In the genomic region with DNA sequence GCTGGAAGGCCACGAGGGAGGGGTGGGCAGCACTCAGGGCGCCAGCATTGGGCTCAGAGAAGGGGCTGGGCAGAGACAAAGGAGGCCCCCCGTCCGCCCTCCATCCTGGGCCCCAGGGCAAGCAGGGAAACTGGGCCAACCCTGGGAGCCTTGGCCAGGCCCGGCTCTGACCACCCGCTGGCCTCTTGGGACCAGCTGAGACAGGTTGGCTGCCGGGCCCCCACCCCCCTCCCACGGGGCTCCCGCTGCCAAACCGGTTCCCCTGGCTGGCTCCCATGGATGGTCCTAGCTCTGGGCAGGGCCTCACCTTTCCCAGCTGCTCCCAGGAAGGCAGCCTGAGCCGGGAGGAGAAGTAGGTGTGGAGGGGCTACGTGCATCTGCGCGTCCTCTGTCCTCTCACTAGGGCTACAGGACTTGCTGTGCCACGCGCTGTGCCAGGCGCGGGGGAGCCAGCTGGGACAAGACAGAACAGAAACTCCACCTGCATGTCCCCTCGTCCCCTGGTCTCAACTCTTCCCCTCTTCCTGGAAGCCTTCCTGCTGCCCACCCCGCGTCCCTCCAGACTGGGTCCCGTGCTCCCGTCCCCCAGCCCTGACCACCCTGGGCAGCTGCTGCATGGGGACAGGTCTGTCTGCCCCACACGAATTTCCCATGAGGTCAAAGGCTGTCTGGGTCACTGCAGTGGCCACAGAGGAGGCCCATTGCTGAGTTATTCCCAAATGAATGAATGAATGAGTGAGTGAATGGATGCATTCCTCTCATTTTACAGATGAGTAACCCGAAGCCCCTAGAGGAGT, we compare ENCODE assay signal across 1 cellular context.
TF ChIP-seq lines count a peak whose summit lies in the region.

No MANE protein-coding gene starts in this region.

TF ChIP-seq in IMR-90, 13 proteins besides CTCF, POLR2A, EP300 and RAD21:
- TF ChIP-seq CEBPB (IDR thresholded peaks at IDR 0.05; ENCODE audit: low read depth, low read length) = no peak
- TF ChIP-seq RFX5 (IDR thresholded peaks at IDR 0.05; ENCODE audit: low read depth, low read length) = no peak
- no peak for TF ChIP-seq CHD1 (IDR thresholded peaks at IDR 0.05; ENCODE audit: low read depth, low read length)
- TF ChIP-seq, protein P1, sequence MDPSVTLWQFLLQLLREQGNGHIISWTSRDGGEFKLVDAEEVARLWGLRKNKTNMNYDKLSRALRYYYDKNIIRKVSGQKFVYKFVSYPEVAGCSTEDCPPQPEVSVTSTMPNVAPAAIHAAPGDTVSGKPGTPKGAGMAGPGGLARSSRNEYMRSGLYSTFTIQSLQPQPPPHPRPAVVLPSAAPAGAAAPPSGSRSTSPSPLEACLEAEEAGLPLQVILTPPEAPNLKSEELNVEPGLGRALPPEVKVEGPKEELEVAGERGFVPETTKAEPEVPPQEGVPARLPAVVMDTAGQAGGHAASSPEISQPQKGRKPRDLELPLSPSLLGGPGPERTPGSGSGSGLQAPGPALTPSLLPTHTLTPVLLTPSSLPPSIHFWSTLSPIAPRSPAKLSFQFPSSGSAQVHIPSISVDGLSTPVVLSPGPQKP (IDR thresholded peaks at IDR 0.05; ENCODE audit: borderline replicate concordance, low read depth, low read length) = no peak
- no peak for TF ChIP-seq MAFK (IDR thresholded peaks at IDR 0.05; ENCODE audit: low read depth, low read length)
- no peak for TF ChIP-seq MXI1 (IDR thresholded peaks at IDR 0.05; ENCODE audit: borderline replicate concordance, low read depth, low read length)
- no peak for TF ChIP-seq MAZ (IDR thresholded peaks at IDR 0.05; ENCODE audit: borderline replicate concordance, low read depth, low read length)
- TF ChIP-seq USF2 (IDR thresholded peaks at IDR 0.05; ENCODE audit: low read depth, low read length) = no peak
- no peak for TF ChIP-seq FOS (IDR thresholded peaks at IDR 0.05; ENCODE audit: low read depth, low read length)
- no peak for TF ChIP-seq RCOR1 (IDR thresholded peaks at IDR 0.05; ENCODE audit: insufficient replicate concordance, low read length)
- no peak for TF ChIP-seq BHLHE40 (IDR thresholded peaks at IDR 0.05; ENCODE audit: low read depth, low read length)
- TF ChIP-seq NFE2L2 (IDR thresholded peaks at IDR 0.05; ENCODE audit: low read depth, low read length) = no peak
- TF ChIP-seq SMC3 (IDR thresholded peaks at IDR 0.05; ENCODE audit: low read depth, low read length) = no peak
